15 cellular contexts compared by ENCODE assay signal in the genomic region with DNA sequence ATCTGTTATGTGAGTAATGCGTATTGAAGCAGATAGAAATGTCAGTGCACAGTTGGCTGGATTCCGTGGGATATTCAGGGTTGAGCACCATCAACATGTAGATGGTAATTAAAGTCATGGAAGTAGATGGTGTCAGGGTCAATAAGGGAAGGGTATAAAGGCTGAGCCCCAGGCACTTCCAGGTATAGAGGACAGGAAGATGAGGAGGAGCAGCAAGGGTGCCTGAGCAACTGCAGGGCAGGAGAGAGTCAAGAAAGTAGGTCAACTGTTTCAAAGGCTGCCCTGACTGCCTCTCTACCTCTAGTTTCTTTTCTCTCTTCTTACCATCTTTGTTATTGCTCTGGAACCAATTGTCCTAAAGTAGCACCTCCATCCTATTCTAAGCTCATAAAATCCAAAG.
A peak's percentile ranks its signal among the peaks of the same experiment; 100 is the strongest.
DNase-seq lines count a peak whose midpoint lies in the region; ATAC-seq, FAIRE-seq and TF ChIP-seq lines count a peak whose summit lies in the region.
"Had no signal": no experiment of that assay in that cellular context is flagged by ENCODE, and none has a peak within 500 bp of the region (broad histone marks: within the 10 kb centered on the region; RNA-seq: fewer than 3 reads in every experiment).

No MANE protein-coding gene starts in this region.

- CTCF ChIA-PET in activated CD8-positive, alpha-beta memory T cell treated with anti-CD3 and anti-CD28 coated beads, Interleukin-2, amount 10 ng/mL, durations not matched to agents 7 days and 5 days (lab: Charles Lee), result interaction anchor here (0.8 to 2.0 kb wide), 9 partner anchors 21 to 145 kb away, joined by 3 to 8 read pairs (median 4); no protein-coding TSS in a partner anchor

- H3K27ac Mint-ChIP-seq in activated CD8-positive, alpha-beta memory T cell treated with anti-CD3 and anti-CD28 coated beads, Interleukin-2, amount 10 ng/mL, durations not matched to agents 7 days and 5 days, result peak overlapping the region; percentile 96
- H3K27ac Mint-ChIP-seq in chondrocyte (ENCODE audit: unreplicated experiment), result peak overlapping the region; percentile 74
- H3K27ac Mint-ChIP-seq: type B pancreatic cell had no signal

- peak overlapping the region; percentile 88 for H3K4me3 Mint-ChIP-seq in activated CD8-positive, alpha-beta memory T cell treated with anti-CD3 and anti-CD28 coated beads, Interleukin-2, amount 10 ng/mL, durations not matched to agents 7 days and 5 days
- H3K4me3 Mint-ChIP-seq in chondrocyte (ENCODE audit: unreplicated experiment), result no peak overlapping the region
- H3K4me3 Mint-ChIP-seq: neural crest cell, type B pancreatic cell had no signal

- peak; percentile 55 for DNase-seq in activated CD8-positive, alpha-beta memory T cell treated with anti-CD3 and anti-CD28 coated beads, Interleukin-2, amount 10 ng/mL, durations not matched to agents 7 days and 5 days
- no peak for DNase-seq in activated CD8-positive, alpha-beta memory T cell treated with anti-CD3 and anti-CD28 coated beads for 24 hours
- DNase-seq in Peyer's patch (no peak), chondrocyte (ENCODE audit: low spot score) (no peak), small intestine (no peak), NCI-H345 (lab: John Stamatoyannopoulos, UW) (no peak)
- DNase-seq: NCI-H146, NCI-H524 treated with DMSO at 0.1 percent for 48 hours, Right ventricle myocardium superior had no signal

- H3K4me1 Mint-ChIP-seq in activated CD8-positive, alpha-beta memory T cell treated with anti-CD3 and anti-CD28 coated beads, Interleukin-2, amount 10 ng/mL, durations not matched to agents 7 days and 5 days, result peaks cover 74% of the 10 kb centered on the region
- H3K4me1 Mint-ChIP-seq in chondrocyte (ENCODE audit: low read depth), result peaks cover 72% of the 10 kb centered on the region

- no peaks in the 10 kb centered on the region for H3K27me3 Mint-ChIP-seq in activated CD8-positive, alpha-beta memory T cell treated with anti-CD3 and anti-CD28 coated beads, Interleukin-2, amount 10 ng/mL, durations not matched to agents 7 days and 5 days
- no peaks in the 10 kb centered on the region for H3K27me3 Mint-ChIP-seq in chondrocyte (ENCODE audit: low read depth)
- H3K27me3 Mint-ChIP-seq: type B pancreatic cell had no signal

- no peaks in the 10 kb centered on the region for H3K9me3 Mint-ChIP-seq in activated CD8-positive, alpha-beta memory T cell treated with anti-CD3 and anti-CD28 coated beads, Interleukin-2, amount 10 ng/mL, durations not matched to agents 7 days and 5 days (ENCODE audit: low read depth)
- H3K9me3 Mint-ChIP-seq in chondrocyte (ENCODE audit: low read depth), result no peaks in the 10 kb centered on the region
- H3K9me3 Mint-ChIP-seq: type B pancreatic cell had no signal

- H3K9me3 ChIP-seq in Peyer's patch, result no peaks in the 10 kb centered on the region
- H3K9me3 ChIP-seq in small intestine (ENCODE audit: control insufficient read depth, low read depth), result no peaks in the 10 kb centered on the region
- H3K9me3 ChIP-seq: A549 had no signal

- no peak for FAIRE-seq in small intestine (lab: Jason Lieb, UNC)
- FAIRE-seq: A549, D721Med had no signal

- TF ChIP-seq POLR2A in Peyer's patch (IDR thresholded peaks at IDR 0.05), result no peak

- TF ChIP-seq CTCF in Peyer's patch (IDR thresholded peaks at IDR 0.05), result no peak
- TF ChIP-seq CTCF in chondrocyte (IDR thresholded peaks at IDR 0.05), result no peak

- 69 to 92% (median 82%) methylated on average over 2 of the region's 2 CpGs for WGBS in small intestine, 3 donors

- ATAC-seq in activated CD8-positive, alpha-beta memory T cell treated with anti-CD3 and anti-CD28 coated beads, Interleukin-2, amount 10 ng/mL, durations not matched to agents 7 days and 5 days, result peak; percentile 45
- no peak for ATAC-seq in GM18907 (IDR thresholded peaks at IDR 0.05; ENCODE audit: unreplicated experiment)
- ATAC-seq in HG03469 (IDR thresholded peaks at IDR 0.05; ENCODE audit: unreplicated experiment), result no peak
- ATAC-seq: A549 had no signal

- H3K4me3 ChIP-seq in Peyer's patch, result peak overlapping the region in 3 of 4 donors; percentile 9 to 25 (median 13)
- H3K4me3 ChIP-seq in small intestine (ENCODE audit: low read depth in 1 of 2, low read length in 2 of 2), result peak overlapping the region in 1 of 2 donors; percentile 21
- H3K4me3 ChIP-seq: A549 had no signal

- peak overlapping the region; percentile 18 to 71 (median 50) for H3K27ac ChIP-seq in Peyer's patch
- peak overlapping the region; percentile 25 to 80 for H3K27ac ChIP-seq in small intestine (ENCODE audit: low read depth in 1 of 2, low read length in 1 of 2)
- H3K27ac ChIP-seq: A549 had no signal

- peaks cover 0 to 31% (median 0%) of the 10 kb centered on the region in 4 donors for H3K4me1 ChIP-seq in Peyer's patch
- peaks cover 4 to 5% of the 10 kb centered on the region in 2 donors for H3K4me1 ChIP-seq in small intestine (ENCODE audit: control insufficient read depth in 2 of 2, insufficient read depth in 1 of 2, low read depth in 1 of 2, low read length in 1 of 2)

- H3K36me3 Mint-ChIP-seq in activated CD8-positive, alpha-beta memory T cell treated with anti-CD3 and anti-CD28 coated beads, Interleukin-2, amount 10 ng/mL, durations not matched to agents 7 days and 5 days, result peaks cover 34% of the 10 kb centered on the region
- H3K36me3 Mint-ChIP-seq in chondrocyte (ENCODE audit: low read depth), result peaks cover 28% of the 10 kb centered on the region
- H3K36me3 Mint-ChIP-seq: type B pancreatic cell had no signal

- H3K36me3 ChIP-seq in Peyer's patch, result no peaks in the 10 kb centered on the region
- peaks cover 0 to 3% of the 10 kb centered on the region in 2 donors for H3K36me3 ChIP-seq in small intestine (ENCODE audit: control insufficient read depth in 2 of 2, insufficient read depth in 2 of 2, low read length in 2 of 2)

- H3K27me3 ChIP-seq in Peyer's patch, result no peaks in the 10 kb centered on the region
- no peaks in the 10 kb centered on the region for H3K27me3 ChIP-seq in small intestine (ENCODE audit: control insufficient read depth in 2 of 2, insufficient read depth in 2 of 2, low read length in 2 of 2)
